In genomic region chr13:50941146-50941545, GRCh38 we compare ENCODE assay signal across 17 cellular contexts. TPM values are rescaled to one million over a fixed set of nuclear protein-coding genes. Genes with fewer than 3 reads are reported as not detected.
DNase-seq lines count a peak whose midpoint lies in the region; ATAC-seq and TF ChIP-seq lines count a peak whose summit lies in the region.
"Had no signal": no experiment of that assay in that cellular context is flagged by ENCODE, and none has a peak within 500 bp of the region (broad histone marks: within the 10 kb centered on the region; RNA-seq: fewer than 3 reads in every experiment).

No MANE protein-coding gene starts in this region.

- no peak overlapping the region for H3K27ac Mint-ChIP-seq in activated CD4-positive, alpha-beta T cell treated with anti-CD3 and anti-CD28 coated beads, Interleukin-2, amount 10 ng/mL, durations not matched to agents 24 days and 14 days
- peak overlapping the region in 2 of 3 donors; percentile 65 to 67 for H3K27ac Mint-ChIP-seq in CD4-positive, CD25-positive, alpha-beta regulatory T cell
- H3K27ac Mint-ChIP-seq: B cell, GM23338 had no signal

- no peak overlapping the region for H3K4me3 ChIP-seq in CD4-positive, CD25-positive, alpha-beta regulatory T cell (ENCODE audit: low read depth, low read length)
- H3K4me3 ChIP-seq in right lobe of liver (no peak overlapping the region), hepatocyte (no peak overlapping the region)
- H3K4me3 ChIP-seq: GM23338 had no signal

- no peak for ATAC-seq in CD4-positive, CD25-positive, alpha-beta regulatory T cell (ENCODE audit: low read depth in 2 of 2)
- ATAC-seq in right lobe of liver (no peak), left lobe of liver (no peak)
- ATAC-seq: GM23338 had no signal

- H3K36me3 ChIP-seq in CD4-positive, CD25-positive, alpha-beta regulatory T cell (ENCODE audit: control insufficient read depth, insufficient read depth, low read length), result peaks cover 65% of the 10 kb centered on the region
- H3K36me3 ChIP-seq in right lobe of liver (peaks cover 0 to 6% (median 0%) of the 10 kb centered on the region in 4 donors), hepatocyte (replicated peaks; ENCODE audit: insufficient read depth, low read depth) (no peaks in the 10 kb centered on the region)

- H3K4me1 ChIP-seq in CD4-positive, CD25-positive, alpha-beta regulatory T cell (ENCODE audit: control insufficient read depth, insufficient read depth, low read length, poor library complexity, severe bottlenecking), result no peaks in the 10 kb centered on the region
- H3K4me1 ChIP-seq in right lobe of liver (no peaks in the 10 kb centered on the region), hepatocyte (ENCODE audit: insufficient read depth) (no peaks in the 10 kb centered on the region)

- no peak overlapping the region for H3K4me2 ChIP-seq in hepatocyte
- H3K4me2 ChIP-seq: GM23338 had no signal

- intact Hi-C loops in activated CD4-positive, alpha-beta T cell treated with anti-CD3 and anti-CD28 coated beads, Interleukin-2, amount 10 ng/mL, durations not matched to agents 24 days and 14 days (cut with micrococcal nuclease), result no loop called here
- intact Hi-C loops in right lobe of liver (cut with DNase I), result no loop called here

- H3K4me3 Mint-ChIP-seq in activated CD4-positive, alpha-beta T cell treated with anti-CD3 and anti-CD28 coated beads, Interleukin-2, amount 10 ng/mL, durations not matched to agents 24 days and 14 days, result no peak overlapping the region
- no peak overlapping the region for H3K4me3 Mint-ChIP-seq in CD4-positive, CD25-positive, alpha-beta regulatory T cell
- H3K4me3 Mint-ChIP-seq: B cell; CD8-positive, alpha-beta memory T cell; GM23338 had no signal

- TF ChIP-seq CTCF in right lobe of liver (IDR thresholded peaks at IDR 0.05) (no peak), hepatocyte (IDR thresholded peaks at IDR 0.05; ENCODE audit: poor library complexity) (no peak)

- H3K9me3 Mint-ChIP-seq in activated CD4-positive, alpha-beta T cell treated with anti-CD3 and anti-CD28 coated beads, Interleukin-2, amount 10 ng/mL, durations not matched to agents 24 days and 14 days, result peaks cover 2% of the 10 kb centered on the region
- peaks cover 0 to 2% (median 0%) of the 10 kb centered on the region in 7 donors for H3K9me3 Mint-ChIP-seq in CD4-positive, CD25-positive, alpha-beta regulatory T cell
- H3K9me3 Mint-ChIP-seq: CD8-positive, alpha-beta memory T cell had no signal

- no peak overlapping the region for H2AFZ ChIP-seq in hepatocyte
- H2AFZ ChIP-seq: GM23338 had no signal

- 96% methylated on average over 2 of the region's 2 CpGs for WGBS in right lobe of liver (ENCODE audit: insufficient coverage, low coverage, low lambda C conversion rate, missing lambda C conversion rate)
- WGBS in hepatocyte (ENCODE audit: low lambda C conversion rate, missing lambda C conversion rate), result 91% methylated on average over 2 of the region's 2 CpGs

- no peaks in the 10 kb centered on the region for H3K9me3 ChIP-seq in CD4-positive, CD25-positive, alpha-beta regulatory T cell (ENCODE audit: control insufficient read depth in 2 of 2, low read length in 2 of 2)
- H3K9me3 ChIP-seq in right lobe of liver (no peaks in the 10 kb centered on the region), hepatocyte (ENCODE audit: low read depth) (no peaks in the 10 kb centered on the region)

- peaks cover 2% of the 10 kb centered on the region for H3K4me1 Mint-ChIP-seq in activated CD4-positive, alpha-beta T cell treated with anti-CD3 and anti-CD28 coated beads, Interleukin-2, amount 10 ng/mL, durations not matched to agents 24 days and 14 days
- peaks cover under 1 to 26% (median 23%) of the 10 kb centered on the region in 4 donors for H3K4me1 Mint-ChIP-seq in CD4-positive, CD25-positive, alpha-beta regulatory T cell
- H3K4me1 Mint-ChIP-seq: B cell had no signal

- no peak overlapping the region for H3K27ac ChIP-seq in CD4-positive, CD25-positive, alpha-beta regulatory T cell (ENCODE audit: insufficient read depth, low read length, poor library complexity, severe bottlenecking)
- H3K27ac ChIP-seq in right lobe of liver, result no peak overlapping the region
- H3K27ac ChIP-seq in hepatocyte, result no peak overlapping the region
- H3K27ac ChIP-seq: C4-2B had no signal

- no peaks in the 10 kb centered on the region for H3K79me2 ChIP-seq in hepatocyte

- H4K20me1 ChIP-seq in hepatocyte (ENCODE audit: insufficient read depth, poor library complexity, severe bottlenecking), result no peaks in the 10 kb centered on the region

- no peaks in the 10 kb centered on the region for H3K27me3 ChIP-seq in CD4-positive, CD25-positive, alpha-beta regulatory T cell (ENCODE audit: control insufficient read depth, insufficient read depth, low read length)
- H3K27me3 ChIP-seq in right lobe of liver (no peaks in the 10 kb centered on the region), hepatocyte (no peaks in the 10 kb centered on the region)

- H3K27me3 Mint-ChIP-seq in activated CD4-positive, alpha-beta T cell treated with anti-CD3 and anti-CD28 coated beads, Interleukin-2, amount 10 ng/mL, durations not matched to agents 24 days and 14 days, result no peaks in the 10 kb centered on the region
- H3K27me3 Mint-ChIP-seq in CD4-positive, CD25-positive, alpha-beta regulatory T cell, result no peaks in the 10 kb centered on the region
- H3K27me3 Mint-ChIP-seq: B cell; CD8-positive, alpha-beta memory T cell had no signal

- peak; percentile 45 for DNase-seq in activated CD4-positive, alpha-beta T cell treated with anti-CD3 and anti-CD28 coated beads, Interleukin-2, amount 10 ng/mL, durations not matched to agents 24 days and 14 days
- DNase-seq in activated CD4-positive, alpha-beta T cell treated with anti-CD3 and anti-CD28 coated beads for 1 hour, result no peak
- DNase-seq in CD4-positive, CD25-positive, alpha-beta regulatory T cell, result no peak
- peak; percentile 8 for DNase-seq in NCI-H2171 (lab: John Stamatoyannopoulos, UW)
- peak; percentile 5 for DNase-seq in cerebellum (ENCODE audit: low spot score)
- DNase-seq in right lobe of liver, result no peak
- DNase-seq in left lobe of liver (ENCODE audit: low spot score), result no peak
- no peak for DNase-seq in hepatocyte (ENCODE audit: low spot score)
- DNase-seq: Caco-2; CD8-positive, alpha-beta memory T cell; DMS 273 treated with DMSO at 0.1 percent for 48 hours; DMS79 treated with DMSO at 0.1 percent for 48 hours; EL; H7 had no signal

- TF ChIP-seq POLR2A in right lobe of liver (IDR thresholded peaks at IDR 0.05), result no peak

- no peaks in the 10 kb centered on the region for H3K9me2 ChIP-seq in hepatocyte (replicated peaks; ENCODE audit: insufficient read depth)

- H3K36me3 Mint-ChIP-seq in activated CD4-positive, alpha-beta T cell treated with anti-CD3 and anti-CD28 coated beads, Interleukin-2, amount 10 ng/mL, durations not matched to agents 24 days and 14 days (ENCODE audit: low read depth), result peaks cover 64% of the 10 kb centered on the region
- H3K36me3 Mint-ChIP-seq in CD4-positive, CD25-positive, alpha-beta regulatory T cell, result peaks cover 64% of the 10 kb centered on the region

RNA-seq across cellular contexts. Expression of gene RNASEH2B, which starts 31.6 kb away (rescaled TPM):
- total RNA-seq in activated CD4-positive, alpha-beta T cell treated with anti-CD3 and anti-CD28 coated beads, Interleukin-2, amount 10 ng/mL, durations not matched to agents 24 days and 14 days, result 57.9 and 61.0 TPM in 2 replicates
- total RNA-seq in CD4-positive, CD25-positive, alpha-beta regulatory T cell, result 96.0 TPM
- polyA plus RNA-seq in CD4-positive, CD25-positive, alpha-beta regulatory T cell, result 100 to 1,000 TPM; 149 to 205 (median 183) TPM
- total RNA-seq in cerebellum (61.9 TPM), right lobe of liver (10 to 100 TPM in 4 of 6 experiments, 1 to 10 TPM in 2; 9.9 to 19.8 (median 11.7) TPM), left lobe of liver (6.8 TPM), hepatocyte (30.9 and 42.5 TPM in 2 replicates)
- polyA plus RNA-seq in hepatocyte, result 22.3 and 27.5 TPM in 2 replicates

Comparison
In these comparisons a context has a peak if more than half of its experiments do, and no peak if none do; other contexts are left out.
1. DNase-seq: peak in activated CD4-positive, alpha-beta T cell treated with anti-CD3 and anti-CD28 coated beads, Interleukin-2, amount 10 ng/mL, durations not matched to agents 24 days and 14 days (single experiment), NCI-H2171 (single experiment) and cerebellum (single experiment); none in activated CD4-positive, alpha-beta T cell treated with anti-CD3 and anti-CD28 coated beads for 1 hour (single experiment), CD4-positive, CD25-positive, alpha-beta regulatory T cell (0 of 3), right lobe of liver (0 of 3), left lobe of liver (single experiment) and hepatocyte (single experiment).